ENCODE assay signal across 12 cellular contexts in genomic region chr6:109469591-109470189, GRCh38. TPM values are rescaled to one million over a fixed set of nuclear protein-coding genes. Genes with fewer than 3 reads are reported as not detected.
"Had no signal": no experiment of that assay in that cellular context is flagged by ENCODE, and none has a peak within 500 bp of the region (broad histone marks: within the 10 kb centered on the region; RNA-seq: fewer than 3 reads in every experiment).

No MANE protein-coding gene starts in this region.

- H3K27me3 Mint-ChIP-seq: natural killer cell treated with Interleukin-12 subunit alpha and Interleukin-12 subunit beta and Interleukin-15 and Interleukin-18, amount 100 ng/mL, for 72 hours; progenitor cell of endocrine pancreas; stimulated activated naive B cell treated with anti-CD40 and anti-IgM and Interleukin-4, amounts not matched to agents 10 μg/mL and 1 μg/mL and 100 μg/mL, for 72 hours had no signal

- DNase-seq: activated CD4-positive, CD25-positive, alpha-beta regulatory T cell treated with anti-CD3 and anti-CD28 coated beads, Interleukin-2, amount 50 U/mL, for 72 hours; heart left ventricle; mucosa of descending colon; occipital lobe; right lobe of liver; Right ventricle myocardium superior; stimulated activated naive B cell treated with anti-CD40 and anti-IgM and Interleukin-4, amounts not matched to agents 10 μg/mL and 1 μg/mL and 100 μg/mL, for 72 hours; substantia nigra; trophoblast cell had no signal

- H3K4me3 Mint-ChIP-seq: natural killer cell treated with Interleukin-12 subunit alpha and Interleukin-12 subunit beta and Interleukin-15 and Interleukin-18, amount 100 ng/mL, for 72 hours; stimulated activated naive B cell treated with anti-CD40 and anti-IgM and Interleukin-4, amounts not matched to agents 10 μg/mL and 1 μg/mL and 100 μg/mL, for 72 hours had no signal

- ATAC-seq: heart left ventricle; mucosa of descending colon; natural killer cell treated with Interleukin-12 subunit alpha and Interleukin-12 subunit beta and Interleukin-15 and Interleukin-18, amount 100 ng/mL, for 72 hours; right lobe of liver; SK-N-SH treated with all-trans-retinoic acid at 6 μM for 48 hours; stimulated activated naive B cell treated with anti-CD40 and anti-IgM and Interleukin-4, amounts not matched to agents 10 μg/mL and 1 μg/mL and 100 μg/mL, for 72 hours had no signal

- H3K27ac Mint-ChIP-seq: progenitor cell of endocrine pancreas; stimulated activated naive B cell treated with anti-CD40 and anti-IgM and Interleukin-4, amounts not matched to agents 10 μg/mL and 1 μg/mL and 100 μg/mL, for 72 hours had no signal

- H3K9me3 Mint-ChIP-seq: natural killer cell treated with Interleukin-12 subunit alpha and Interleukin-12 subunit beta and Interleukin-15 and Interleukin-18, amount 100 ng/mL, for 72 hours; stimulated activated naive B cell treated with anti-CD40 and anti-IgM and Interleukin-4, amounts not matched to agents 10 μg/mL and 1 μg/mL and 100 μg/mL, for 72 hours had no signal

RNA-seq across cellular contexts. Expression of gene PPIL6, which starts 29.3 kb away (rescaled TPM):
- total RNA-seq: natural killer cell treated with Interleukin-12 subunit alpha and Interleukin-12 subunit beta and Interleukin-15 and Interleukin-18, amount 100 ng/mL, for 72 hours had no signal
